Comparison of ENCODE assay signal across 8 cellular contexts in the genomic region with DNA sequence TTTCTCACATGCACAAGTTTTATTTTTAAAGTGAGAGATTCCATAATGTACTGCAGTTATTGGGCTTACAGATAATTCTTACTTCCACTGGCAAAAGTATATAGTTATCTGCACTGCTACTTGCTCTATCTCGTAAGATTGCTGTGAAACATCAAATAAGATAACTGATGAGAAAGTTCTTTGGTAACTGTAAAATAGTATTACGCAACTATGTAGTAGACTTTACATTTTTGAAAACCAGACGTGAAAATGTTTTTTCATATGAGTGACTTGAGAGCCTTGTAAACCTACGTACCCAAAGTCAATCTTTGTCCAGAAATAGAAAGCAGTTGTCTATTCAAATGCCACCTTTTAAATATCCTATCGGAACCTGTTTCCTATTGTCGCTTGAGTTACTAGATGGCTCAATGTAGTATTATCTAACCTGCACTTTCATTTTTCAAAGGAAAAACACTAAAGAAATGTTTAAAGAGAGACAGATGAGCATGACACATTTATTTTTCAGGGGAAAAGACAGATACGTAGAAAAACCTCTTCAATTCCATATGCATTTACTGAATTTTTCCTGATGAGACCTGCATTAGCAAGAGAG. TPM values are rescaled to one million over a fixed set of nuclear protein-coding genes. Genes with fewer than 3 reads are reported as not detected.
DNase-seq lines count a peak whose midpoint lies in the region; ATAC-seq, FAIRE-seq and TF ChIP-seq lines count a peak whose summit lies in the region.

No MANE protein-coding gene starts in this region.

- no peak for ATAC-seq in GM21515 (IDR thresholded peaks at IDR 0.05; ENCODE audit: unreplicated experiment)

- H3K4me1 ChIP-seq in A673 (ENCODE audit: insufficient read depth, low read length, poor library complexity, severe bottlenecking) = peaks cover 13% of the 10 kb centered on the region
- peaks cover 0 to 23% of the 10 kb centered on the region in 2 donors for H3K4me1 ChIP-seq in ascending aorta
- peaks cover 40% of the 10 kb centered on the region for H3K4me1 ChIP-seq in mononuclear cell (ENCODE audit: insufficient read depth, low read length)

- H3K27me3 ChIP-seq in A673 (replicated peaks; ENCODE audit: insufficient read depth, low read depth, low read length, poor library complexity) = no peaks in the 10 kb centered on the region
- no peaks in the 10 kb centered on the region for H3K27me3 ChIP-seq in ascending aorta
- no peaks in the 10 kb centered on the region for H3K27me3 ChIP-seq in mononuclear cell (ENCODE audit: insufficient read depth, low read length)

- H3K36me3 ChIP-seq in A673 (ENCODE audit: insufficient read depth, low read length, poor library complexity, severe bottlenecking) = no peaks in the 10 kb centered on the region
- no peaks in the 10 kb centered on the region for H3K36me3 ChIP-seq in ascending aorta

- CTCF ChIA-PET in A673 (lab: Charles Lee) = no interaction called here

- FAIRE-seq in frontal cortex (lab: Jason Lieb, UNC) = no peak

- H3K4me3 ChIP-seq in A673 (ENCODE audit: low read depth, low read length, poor library complexity, severe bottlenecking) (peak overlapping the region; percentile 99), HFF-Myc (replicated peaks; ENCODE audit: low read depth, low read length) (peak overlapping the region; percentile 91), ascending aorta (peak overlapping the region; percentile 73 to 98), mononuclear cell (ENCODE audit: low read length) (peak overlapping the region; percentile 96)

- no peak overlapping the region for H3K27ac ChIP-seq in A673 (ENCODE audit: low read depth, low read length, poor library complexity, severe bottlenecking)
- peak overlapping the region in 1 of 2 donors; percentile 95 for H3K27ac ChIP-seq in ascending aorta

- DNase-seq in A673 (ENCODE audit: low spot score) (no peak), HFF-Myc (ENCODE audit: extremely low read depth, low read depth) (no peak), ascending aorta (ENCODE audit: low spot score in 2 of 2) (no peak), NCI-H82 treated with DMSO at 0.1 percent for 48 hours (lab: John Stamatoyannopoulos, UW; ENCODE audit: unreplicated experiment) (no peak), AG08395 (ENCODE audit: low spot score) (no peak), frontal cortex (ENCODE audit: low spot score in 2 of 2) (no peak)

- no peaks in the 10 kb centered on the region for H3K9me3 ChIP-seq in A673 (ENCODE audit: low read depth, low read length, poor library complexity, severe bottlenecking)
- H3K9me3 ChIP-seq in ascending aorta = no peaks in the 10 kb centered on the region
- H3K9me3 ChIP-seq in mononuclear cell (ENCODE audit: low read depth, low read length) = no peaks in the 10 kb centered on the region

- POLR2A ChIA-PET in A673 (lab: Charles Lee; ENCODE audit: low non-redundant PET) = no interaction called here

- intact Hi-C loops in A673 (cut with micrococcal nuclease; ENCODE audit: unreplicated experiment) = loop anchor here (5.0 kb wide), 1 partner anchor 158 kb away; the partner anchor contains the start of gene RAPGEF6
- intact Hi-C loops in ascending aorta (cut with DNase I) = loop anchor here (5.0 to 10.0 kb wide), 2 partner anchors 208 to 530 kb away; partner anchors contain the start of gene CDC42SE2

- BruUV-seq in A673 (replicated peaks; lab: Mats Ljungman, UMichigan) = no TSS peak

- TF ChIP-seq CTCF in A673 (conservative IDR thresholded peaks at IDR 0.05; ENCODE audit: low read depth, low read length) (no peak), HFF-Myc (IDR thresholded peaks at IDR 0.05; ENCODE audit: low read depth, low read length, missing control alignments) (no peak), ascending aorta (IDR thresholded peaks at IDR 0.05) (no peak)

RNA-seq across cellular contexts. Expression of gene FNIP1, which starts 1.6 kb away (rescaled TPM):
- total RNA-seq in A673 (2021) (19.0 and 22.9 TPM in 2 replicates), ascending aorta (20.5 TPM), mononuclear cell (77.5 TPM), frontal cortex (54.2 TPM)
